ENCODE assay signal across 1 cellular context in the genomic region with DNA sequence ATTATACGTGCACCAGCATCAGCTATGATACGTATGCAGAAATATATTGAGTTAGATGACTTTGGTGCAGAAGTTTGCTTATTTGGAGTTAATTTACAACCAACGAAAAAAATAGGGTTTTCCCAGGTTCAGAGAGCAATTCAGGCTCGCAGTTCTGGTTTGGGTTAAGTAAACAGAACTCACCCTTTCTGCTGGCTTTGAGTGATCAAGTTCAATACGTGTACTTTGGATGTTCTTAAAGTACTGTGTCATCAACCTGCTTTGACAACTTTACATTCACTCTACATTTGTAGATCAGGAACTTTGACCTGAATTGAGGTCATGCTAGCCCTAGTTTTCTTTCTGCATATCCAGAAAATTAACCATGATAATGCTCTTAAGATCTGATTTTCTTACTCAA.
TF ChIP-seq lines count a peak whose summit lies in the region.

No MANE protein-coding gene starts in this region.

TF ChIP-seq in liver, 16 proteins besides CTCF, POLR2A, EP300 and RAD21 (continued from another document):
- TF ChIP-seq, protein P1, sequence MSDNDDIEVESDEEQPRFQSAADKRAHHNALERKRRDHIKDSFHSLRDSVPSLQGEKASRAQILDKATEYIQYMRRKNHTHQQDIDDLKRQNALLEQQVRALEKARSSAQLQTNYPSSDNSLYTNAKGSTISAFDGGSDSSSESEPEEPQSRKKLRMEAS (IDR thresholded peaks at IDR 0.05) = peak; percentile 70
- TF ChIP-seq RXRA (IDR thresholded peaks at IDR 0.05) (peak; percentile 99), NR2F2 (IDR thresholded peaks at IDR 0.05) (peak; percentile 87), SP1 (IDR thresholded peaks at IDR 0.05) (peak; percentile 97), FOXA2 (IDR thresholded peaks at IDR 0.05) (peak; percentile 95), HNF4G (IDR thresholded peaks at IDR 0.05) (peak; percentile 92)
